1 cellular context compared by ENCODE assay signal in the genomic region with DNA sequence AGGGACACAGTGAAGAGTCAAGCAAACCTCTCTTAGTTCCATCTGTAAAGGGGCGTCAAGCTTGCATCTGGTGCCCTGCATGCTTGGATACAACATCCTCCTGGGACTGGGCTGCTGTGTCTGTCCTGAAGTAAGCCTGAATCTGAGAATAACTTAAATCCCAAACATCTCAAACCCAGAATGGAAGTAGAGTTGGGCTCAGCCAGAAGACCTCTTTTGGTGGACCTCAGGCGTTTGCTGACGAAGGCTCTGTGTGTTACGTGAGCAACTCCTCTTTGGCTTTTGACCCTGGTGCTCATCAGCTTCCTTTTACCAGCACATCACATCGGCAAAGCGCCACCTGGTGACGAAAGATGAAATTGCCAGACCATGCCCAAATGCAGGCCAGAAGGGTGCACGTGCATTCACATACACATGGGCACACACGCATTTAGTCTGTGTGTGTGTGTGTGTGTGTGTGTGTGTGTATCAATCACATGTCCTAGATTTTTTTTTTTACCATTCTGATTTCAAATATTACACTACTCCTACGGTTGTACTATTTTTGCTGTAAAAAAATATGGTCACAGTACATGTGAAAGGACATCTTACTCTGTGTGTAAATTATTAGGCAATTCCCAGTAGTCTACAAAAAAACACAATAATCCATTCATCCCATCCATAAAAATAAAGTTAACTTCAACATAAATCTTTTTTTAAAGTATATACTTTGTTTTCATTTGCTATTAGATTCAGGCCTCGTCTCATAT.
TF ChIP-seq lines count a peak whose summit lies in the region.

No MANE protein-coding gene starts in this region.

TF ChIP-seq in HepG2, 621 proteins besides CTCF, POLR2A, EP300 and RAD21 (continued from another document and continues in another):
- TF ChIP-seq ZNF142 (CRISPR knock-in tag; IDR thresholded peaks at IDR 0.05), result no peak
- TF ChIP-seq, protein P1, sequence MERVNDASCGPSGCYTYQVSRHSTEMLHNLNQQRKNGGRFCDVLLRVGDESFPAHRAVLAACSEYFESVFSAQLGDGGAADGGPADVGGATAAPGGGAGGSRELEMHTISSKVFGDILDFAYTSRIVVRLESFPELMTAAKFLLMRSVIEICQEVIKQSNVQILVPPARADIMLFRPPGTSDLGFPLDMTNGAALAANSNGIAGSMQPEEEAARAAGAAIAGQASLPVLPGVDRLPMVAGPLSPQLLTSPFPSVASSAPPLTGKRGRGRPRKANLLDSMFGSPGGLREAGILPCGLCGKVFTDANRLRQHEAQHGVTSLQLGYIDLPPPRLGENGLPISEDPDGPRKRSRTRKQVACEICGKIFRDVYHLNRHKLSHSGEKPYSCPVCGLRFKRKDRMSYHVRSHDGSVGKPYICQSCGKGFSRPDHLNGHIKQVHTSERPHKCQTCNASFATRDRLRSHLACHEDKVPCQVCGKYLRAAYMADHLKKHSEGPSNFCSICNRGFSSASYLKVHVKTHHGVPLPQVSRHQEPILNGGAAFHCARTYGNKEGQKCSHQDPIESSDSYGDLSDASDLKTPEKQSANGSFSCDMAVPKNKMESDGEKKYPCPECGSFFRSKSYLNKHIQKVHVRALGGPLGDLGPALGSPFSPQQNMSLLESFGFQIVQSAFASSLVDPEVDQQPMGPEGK (CRISPR knock-in tag; IDR thresholded peaks at IDR 0.05), result peak; percentile 60; the same call in 1 of the 2 replicates
- TF ChIP-seq HDAC2 (CRISPR knock-in tag; IDR thresholded peaks at IDR 0.05), result peak; percentile 83
- TF ChIP-seq, protein P2, sequence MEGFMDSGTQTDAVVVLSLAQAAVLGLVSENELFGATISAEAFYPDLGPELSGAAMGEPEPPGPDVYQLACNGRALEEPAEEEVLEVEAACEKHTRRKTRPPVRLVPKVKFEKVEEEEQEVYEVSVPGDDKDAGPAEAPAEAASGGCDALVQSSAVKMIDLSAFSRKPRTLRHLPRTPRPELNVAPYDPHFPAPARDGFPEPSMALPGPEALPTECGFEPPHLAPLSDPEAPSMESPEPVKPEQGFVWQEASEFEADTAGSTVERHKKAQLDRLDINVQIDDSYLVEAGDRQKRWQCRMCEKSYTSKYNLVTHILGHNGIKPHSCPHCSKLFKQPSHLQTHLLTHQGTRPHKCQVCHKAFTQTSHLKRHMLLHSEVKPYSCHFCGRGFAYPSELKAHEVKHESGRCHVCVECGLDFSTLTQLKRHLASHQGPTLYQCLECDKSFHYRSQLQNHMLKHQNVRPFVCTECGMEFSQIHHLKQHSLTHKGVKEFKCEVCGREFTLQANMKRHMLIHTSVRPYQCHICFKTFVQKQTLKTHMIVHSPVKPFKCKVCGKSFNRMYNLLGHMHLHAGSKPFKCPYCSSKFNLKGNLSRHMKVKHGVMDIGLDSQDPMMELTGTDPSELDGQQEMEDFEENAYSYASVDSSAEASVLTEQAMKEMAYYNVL (CRISPR knock-in tag; IDR thresholded peaks at IDR 0.05; ENCODE audit: borderline replicate concordance), result peak; percentile 64; the same call in 1 of the 2 replicates
- TF ChIP-seq ZNF414 (CRISPR knock-in tag; IDR thresholded peaks at IDR 0.05), result no peak
- TF ChIP-seq MIER2 (CRISPR knock-in tag; IDR thresholded peaks at IDR 0.05), result peak; percentile 66; the same call in 1 of the 2 replicates
- no peak for TF ChIP-seq NCOR1 (IDR thresholded peaks at IDR 0.05; ENCODE audit: borderline replicate concordance, low read length)
- TF ChIP-seq ARNT (IDR thresholded peaks at IDR 0.05), result no peak
- TF ChIP-seq NR2F2 (IDR thresholded peaks at IDR 0.05; ENCODE audit: borderline replicate concordance, low read depth), result peak; percentile 75; the same call in 1 of the 2 replicates
- TF ChIP-seq ZNF501 (CRISPR knock-in tag; IDR thresholded peaks at IDR 0.05), result peak; percentile 60; the same call in 1 of the 2 replicates
- TF ChIP-seq ZBTB39 (CRISPR knock-in tag; IDR thresholded peaks at IDR 0.05), result no peak
- TF ChIP-seq ZNF335 (CRISPR knock-in tag; IDR thresholded peaks at IDR 0.05), result peak; percentile 61; the same call in 1 of the 2 replicates
- TF ChIP-seq ZBTB7B (CRISPR knock-in tag; IDR thresholded peaks at IDR 0.05), result 0 out of 2 replicates have a peak, but pooled peaks have one; percentile 38
- TF ChIP-seq, protein P3, sequence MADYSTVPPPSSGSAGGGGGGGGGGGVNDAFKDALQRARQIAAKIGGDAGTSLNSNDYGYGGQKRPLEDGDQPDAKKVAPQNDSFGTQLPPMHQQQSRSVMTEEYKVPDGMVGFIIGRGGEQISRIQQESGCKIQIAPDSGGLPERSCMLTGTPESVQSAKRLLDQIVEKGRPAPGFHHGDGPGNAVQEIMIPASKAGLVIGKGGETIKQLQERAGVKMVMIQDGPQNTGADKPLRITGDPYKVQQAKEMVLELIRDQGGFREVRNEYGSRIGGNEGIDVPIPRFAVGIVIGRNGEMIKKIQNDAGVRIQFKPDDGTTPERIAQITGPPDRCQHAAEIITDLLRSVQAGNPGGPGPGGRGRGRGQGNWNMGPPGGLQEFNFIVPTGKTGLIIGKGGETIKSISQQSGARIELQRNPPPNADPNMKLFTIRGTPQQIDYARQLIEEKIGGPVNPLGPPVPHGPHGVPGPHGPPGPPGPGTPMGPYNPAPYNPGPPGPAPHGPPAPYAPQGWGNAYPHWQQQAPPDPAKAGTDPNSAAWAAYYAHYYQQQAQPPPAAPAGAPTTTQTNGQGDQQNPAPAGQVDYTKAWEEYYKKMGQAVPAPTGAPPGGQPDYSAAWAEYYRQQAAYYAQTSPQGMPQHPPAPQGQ (CRISPR knock-in tag; IDR thresholded peaks at IDR 0.05; ENCODE audit: borderline replicate concordance), result 0 out of 2 replicates have a peak, but pooled peaks have one; percentile 81
- no peak for TF ChIP-seq ZFP90 (CRISPR knock-in tag; IDR thresholded peaks at IDR 0.05; ENCODE audit: borderline replicate concordance)
- no peak for TF ChIP-seq ZNF879 (CRISPR knock-in tag; IDR thresholded peaks at IDR 0.05)
- 0 out of 2 replicates have a peak, but pooled peaks have one; percentile 60 for TF ChIP-seq ZBTB25 (CRISPR knock-in tag; IDR thresholded peaks at IDR 0.05)
- no peak for TF ChIP-seq ATAD3A (CRISPR knock-in tag; IDR thresholded peaks at IDR 0.05)
- TF ChIP-seq KDM6A (CRISPR knock-in tag; IDR thresholded peaks at IDR 0.05; ENCODE audit: low read depth), result no peak
- TF ChIP-seq ZFP36 (IDR thresholded peaks at IDR 0.05; ENCODE audit: borderline replicate concordance, low read depth, low read length, partially characterized antibody), result peak; percentile 39
- TF ChIP-seq ZBTB49 (CRISPR knock-in tag; IDR thresholded peaks at IDR 0.05; ENCODE audit: borderline replicate concordance), result no peak
- peak; percentile 52; the same call in 1 of the 2 replicates for TF ChIP-seq POGZ (CRISPR knock-in tag; IDR thresholded peaks at IDR 0.05)
- TF ChIP-seq, protein P4, sequence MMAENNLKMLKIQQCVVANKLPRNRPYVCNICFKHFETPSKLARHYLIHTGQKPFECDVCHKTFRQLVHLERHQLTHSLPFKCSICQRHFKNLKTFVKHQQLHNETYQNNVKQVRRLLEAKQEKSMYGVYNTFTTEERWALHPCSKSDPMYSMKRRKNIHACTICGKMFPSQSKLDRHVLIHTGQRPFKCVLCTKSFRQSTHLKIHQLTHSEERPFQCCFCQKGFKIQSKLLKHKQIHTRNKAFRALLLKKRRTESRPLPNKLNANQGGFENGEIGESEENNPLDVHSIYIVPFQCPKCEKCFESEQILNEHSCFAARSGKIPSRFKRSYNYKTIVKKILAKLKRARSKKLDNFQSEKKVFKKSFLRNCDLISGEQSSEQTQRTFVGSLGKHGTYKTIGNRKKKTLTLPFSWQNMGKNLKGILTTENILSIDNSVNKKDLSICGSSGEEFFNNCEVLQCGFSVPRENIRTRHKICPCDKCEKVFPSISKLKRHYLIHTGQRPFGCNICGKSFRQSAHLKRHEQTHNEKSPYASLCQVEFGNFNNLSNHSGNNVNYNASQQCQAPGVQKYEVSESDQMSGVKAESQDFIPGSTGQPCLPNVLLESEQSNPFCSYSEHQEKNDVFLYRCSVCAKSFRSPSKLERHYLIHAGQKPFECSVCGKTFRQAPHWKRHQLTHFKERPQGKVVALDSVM (CRISPR knock-in tag; IDR thresholded peaks at IDR 0.05), result 0 out of 2 replicates have a peak, but pooled peaks have one; percentile 16
- peak; percentile 70 for TF ChIP-seq ZMYM4 (CRISPR knock-in tag; IDR thresholded peaks at IDR 0.05)
- TF ChIP-seq GATAD2A (CRISPR knock-in tag; IDR thresholded peaks at IDR 0.05), result peak; percentile 73
- TF ChIP-seq MED1 (CRISPR knock-in tag; IDR thresholded peaks at IDR 0.05), result peak; percentile 26; the same call in 1 of the 2 replicates
- TF ChIP-seq AHR (CRISPR knock-in tag; IDR thresholded peaks at IDR 0.05), result peak; percentile 77; the same call in 1 of the 2 replicates
- peak; percentile 98 for TF ChIP-seq SMC3 (IDR thresholded peaks at IDR 0.05; ENCODE audit: low read length)
- TF ChIP-seq MXD3 (CRISPR knock-in tag; IDR thresholded peaks at IDR 0.05), result no peak
